ENCODE assay signal across 9 cellular contexts in genomic region chr2:41869542-41870256, GRCh38.
DNase-seq lines count a peak whose midpoint lies in the region; ATAC-seq, FAIRE-seq and TF ChIP-seq lines count a peak whose summit lies in the region.
"Had no signal": no experiment of that assay in that cellular context is flagged by ENCODE, and none has a peak within 500 bp of the region (broad histone marks: within the 10 kb centered on the region; RNA-seq: fewer than 3 reads in every experiment).

No MANE protein-coding gene starts in this region.

- WGBS in GM12878 (ENCODE audit: insufficient coverage, insufficient replicate concordance, low lambda C conversion rate, missing lambda C conversion rate): 0% methylated on average over 2 of the region's 3 CpGs

- TF ChIP-seq CTCF in GM12878 (IDR thresholded peaks at IDR 0.05 in 2 of 3, conservative IDR thresholded peaks at IDR 0.05 in 1 of 3; ENCODE audit: control insufficient read depth in 2 of 3, extremely low read depth in 1 of 3, insufficient read depth in 1 of 3, low read depth in 3 of 3, low read length in 3 of 3): peak; percentile 78 to 90 (median 84)

- peak; percentile 31 for FAIRE-seq in TTC549 (lab: Jason Lieb, UNC)
- FAIRE-seq in GM12878 (lab: Jason Lieb, UNC): peak; percentile 75

- no peak overlapping the region for H3K4me3 ChIP-seq in CD4-positive, alpha-beta memory T cell (ENCODE audit: low read length in 2 of 2)
- H3K4me3 ChIP-seq in GM12878: no peak overlapping the region

- H3K27me3 ChIP-seq in CD4-positive, alpha-beta memory T cell (ENCODE audit: insufficient read depth, low read length): no peaks in the 10 kb centered on the region
- no peaks in the 10 kb centered on the region; a peak in 2 of 4 replicates for H3K27me3 ChIP-seq in GM12878 (replicated peaks in 1 of 2; ENCODE audit: control insufficient read depth in 2 of 2, insufficient read depth in 2 of 2, low read length in 1 of 2)

- H3K27me3 Mint-ChIP-seq in CD4-positive, alpha-beta memory T cell: peaks cover 0 to 4% of the 10 kb centered on the region in 2 donors

- no peaks in the 10 kb centered on the region for H3K9me3 Mint-ChIP-seq in CD4-positive, alpha-beta memory T cell
- H3K9me3 Mint-ChIP-seq: T-helper 1 cell treated with Interleukin-12 subunit alpha and Interleukin-12 subunit beta and Interleukin-4 antibody, amounts not matched to agents 30 μg/mL and 1 μg/mL, for 36 hours had no signal

- H3K4me1 Mint-ChIP-seq in CD4-positive, alpha-beta memory T cell: peaks cover 10 to 55% (median 27%) of the 10 kb centered on the region in 4 donors

- peak; percentile 98 for TF ChIP-seq RAD21 in GM12878 (IDR thresholded peaks at IDR 0.05; ENCODE audit: insufficient read depth, low read depth, low read length)

- H3K36me3 ChIP-seq in CD4-positive, alpha-beta memory T cell (ENCODE audit: insufficient read depth, low read length): no peaks in the 10 kb centered on the region
- H3K36me3 ChIP-seq in GM12878 (ENCODE audit: control insufficient read depth in 2 of 2, insufficient read depth in 2 of 2, low read length in 1 of 2): no peaks in the 10 kb centered on the region

- no peak for TF ChIP-seq POLR2A in GM12878 (IDR thresholded peaks at IDR 0.05; ENCODE audit: low read depth, low read length)

- H2AFZ ChIP-seq in GM12878 (ENCODE audit: control insufficient read depth, low read depth, low read length): no peak overlapping the region

- intact Hi-C loops in CD4-positive, alpha-beta memory T cell (cut with micrococcal nuclease): loop anchor here (1.0 to 5.0 kb wide), 6 partner anchors 217 to 794 kb away; no protein-coding TSS in a partner anchor
- intact Hi-C loops in GM12878 (cut with micrococcal nuclease; ENCODE audit: unreplicated experiment): loop anchor here (1.0 to 10.0 kb wide), 2 partner anchors 217 to 375 kb away; no protein-coding TSS in a partner anchor

- DNase-seq in CD4-positive, alpha-beta memory T cell: peak; percentile 56 to 69 (median 63)
- DNase-seq in M059J (ENCODE audit: low read depth) (peak; percentile 45), GM12878 (ENCODE audit: low read depth, low spot score) (peak; percentile 25), iPS DF 4.7 (ENCODE audit: extremely low read depth, low spot score) (peak; percentile 46)
- peak; percentile 35 to 70 for DNase-seq in stimulated activated CD4-positive, alpha-beta T cell treated with anti-CD3 and anti-CD28 coated beads, Interleukin-12 subunit alpha, Interleukin-12 subunit beta, amount 100 ng/mL, for 24 hours (ENCODE audit: low read depth in 2 of 2)

- ATAC-seq in GM19397 (IDR thresholded peaks at IDR 0.05; ENCODE audit: unreplicated experiment) (peak; percentile 63), GM12878 (peak; percentile 94), GM19452 (IDR thresholded peaks at IDR 0.05; ENCODE audit: unreplicated experiment) (no peak)

- RAD21 ChIA-PET in GM12878 (lab: Charles Lee; ENCODE audit: unreplicated experiment): interaction anchor here (0.9 to 7.4 kb wide), 14 partner anchors 10 to 459 kb away, joined by 3 to 153 read pairs (median 4); no protein-coding TSS in a partner anchor

- in situ Hi-C loops in GM12878 (cut with MboI): loop anchor here (5.0 to 25.0 kb wide), 3 partner anchors 218 to 793 kb away; no protein-coding TSS in a partner anchor

- peak overlapping the region in 3 of 7 donors; percentile 22 to 49 (median 45) for H3K27ac Mint-ChIP-seq in CD4-positive, alpha-beta memory T cell
- H3K27ac Mint-ChIP-seq: T-helper 1 cell treated with Interleukin-12 subunit alpha and Interleukin-12 subunit beta and Interleukin-4 antibody, amounts not matched to agents 30 μg/mL and 1 μg/mL, for 36 hours had no signal

- H3K4me1 ChIP-seq in CD4-positive, alpha-beta memory T cell (ENCODE audit: insufficient read depth, low read length): peaks cover 25% of the 10 kb centered on the region
- H3K4me1 ChIP-seq in GM12878 (ENCODE audit: control insufficient read depth, insufficient read depth, low read length): no peaks in the 10 kb centered on the region

- no peaks in the 10 kb centered on the region for H3K36me3 Mint-ChIP-seq in CD4-positive, alpha-beta memory T cell

- POLR2A ChIA-PET in CD4-positive, alpha-beta memory T cell (lab: Charles Lee; ENCODE audit: partially characterized antibody): interaction anchor here (1.2 to 2.2 kb wide), 5 partner anchors 9 to 459 kb away, joined by 3 to 11 read pairs (median 7); no protein-coding TSS in a partner anchor
- POLR2A ChIA-PET in GM12878 (lab: Charles Lee): no interaction called here

- no peak for TF ChIP-seq EP300 in GM12878 (IDR thresholded peaks at IDR 0.05; ENCODE audit: borderline replicate concordance in 1 of 2, control insufficient read depth in 1 of 2, low read depth in 2 of 2, low read length in 2 of 2)

- no peak overlapping the region for H3K27ac ChIP-seq in CD4-positive, alpha-beta memory T cell (ENCODE audit: low read depth, low read length)
- H3K27ac ChIP-seq in GM12878 (ENCODE audit: control insufficient read depth, insufficient read depth): no peak overlapping the region

- no peak overlapping the region for H3K4me3 Mint-ChIP-seq in CD4-positive, alpha-beta memory T cell
- H3K4me3 Mint-ChIP-seq: T-helper 1 cell treated with Interleukin-12 subunit alpha and Interleukin-12 subunit beta and Interleukin-4 antibody, amounts not matched to agents 30 μg/mL and 1 μg/mL, for 36 hours had no signal

- no peaks in the 10 kb centered on the region for H3K79me2 ChIP-seq in GM12878 (ENCODE audit: control insufficient read depth, insufficient read depth, low read length)

- SMC1A ChIA-PET in GM12878 (lab: Charles Lee; ENCODE audit: uncharacterized antibody, unreplicated experiment): interaction anchor here (0.6 to 8.2 kb wide), 7 partner anchors 16 to 504 kb away, joined by 3 to 198 read pairs (median 5); no protein-coding TSS in a partner anchor

- H3K9me3 ChIP-seq in CD4-positive, alpha-beta memory T cell (ENCODE audit: control insufficient read depth in 1 of 2, low read length in 2 of 2): no peaks in the 10 kb centered on the region
- no peaks in the 10 kb centered on the region for H3K9me3 ChIP-seq in GM12878 (replicated peaks; ENCODE audit: control insufficient read depth, insufficient read depth, low read length)

- CTCF ChIA-PET in CD4-positive, alpha-beta memory T cell (lab: Charles Lee; ENCODE audit: partially characterized antibody): interaction anchor here (0.7 to 9.7 kb wide), 28 partner anchors 9 to 794 kb away, joined by 3 to 357 read pairs (median 4); partner anchors contain the start of gene PKDCC
- CTCF ChIA-PET in GM12878 (lab: Yijun Ruan, JAX): interaction anchor here (0.7 to 14.9 kb wide), 27 partner anchors 9 to 472 kb away, joined by 3 to 462 read pairs (median 4); no protein-coding TSS in a partner anchor

- BruUV-seq in GM12878 (replicated peaks; lab: Mats Ljungman, UMichigan): no TSS peak

- H3K4me2 ChIP-seq in GM12878 (ENCODE audit: control insufficient read depth, insufficient read depth): no peak overlapping the region

- H4K20me1 ChIP-seq in GM12878 (ENCODE audit: control insufficient read depth, insufficient read depth): no peaks in the 10 kb centered on the region

- no peak overlapping the region for H3K9ac ChIP-seq in GM12878 (ENCODE audit: control insufficient read depth, insufficient read depth, low read length)

TF ChIP-seq in GM12878, 131 proteins besides CTCF, POLR2A, EP300 and RAD21 (continues in another document):
- peak; percentile 99 for TF ChIP-seq SMC3 (IDR thresholded peaks at IDR 0.05; ENCODE audit: borderline replicate concordance, low read length)
- TF ChIP-seq RELB (IDR thresholded peaks at IDR 0.05; ENCODE audit: low read depth): no peak
- no peak for TF ChIP-seq E2F8 (IDR thresholded peaks at IDR 0.05; ENCODE audit: low read depth, partially characterized antibody)
- no peak for TF ChIP-seq TBL1XR1 (IDR thresholded peaks at IDR 0.05; ENCODE audit: low read depth, low read length)
- no peak for TF ChIP-seq SUZ12 (IDR thresholded peaks at IDR 0.05; ENCODE audit: unreplicated experiment)
- no peak; the same call in 1 of the 2 replicates for TF ChIP-seq FOXM1 (IDR thresholded peaks at IDR 0.05; ENCODE audit: low read depth, low read length)
- no peak for TF ChIP-seq TCF3 (IDR thresholded peaks at IDR 0.05; ENCODE audit: borderline replicate concordance, insufficient read depth, low read depth, low read length)
- TF ChIP-seq IRF4 (IDR thresholded peaks at IDR 0.05; ENCODE audit: low read depth, low read length): 0 out of 2 replicates have a peak, but pooled peaks have one; percentile 57
- TF ChIP-seq EED (IDR thresholded peaks at IDR 0.05; ENCODE audit: low read depth): no peak
- TF ChIP-seq SREBF2 (IDR thresholded peaks at IDR 0.05; ENCODE audit: low read length): no peak
- TF ChIP-seq CREB1 (IDR thresholded peaks at IDR 0.05; ENCODE audit: low read depth): no peak
